ENCODE assay signal across 9 cellular contexts in genomic region chr3:98980915-98981596, GRCh38.
DNase-seq lines count a peak whose midpoint lies in the region; ATAC-seq and TF ChIP-seq lines count a peak whose summit lies in the region.
"Had no signal": no experiment of that assay in that cellular context is flagged by ENCODE, and none has a peak within 500 bp of the region (broad histone marks: within the 10 kb centered on the region; RNA-seq: fewer than 3 reads in every experiment).

No MANE protein-coding gene starts in this region.

- H3K4me1 Mint-ChIP-seq in CD8-positive, alpha-beta memory T cell = no peaks in the 10 kb centered on the region

- peak; percentile 78 for DNase-seq in GM23248
- peak; percentile 91 for DNase-seq in IMR-90
- peak; percentile 70 for DNase-seq in islet precursor cell
- no peak for DNase-seq in CD8-positive, alpha-beta memory T cell
- no peak for DNase-seq in NCI-H1436 (lab: John Stamatoyannopoulos, UW)
- DNase-seq in DMS53 (lab: John Stamatoyannopoulos, UW) = no peak
- no peak for DNase-seq in activated T-cell treated with anti-CD3 and anti-CD28 coated beads, Interleukin-2, amount 50 U/mL, for 1 hour

- POLR2A ChIA-PET in IMR-90 (lab: Charles Lee; ENCODE audit: unreplicated experiment) = no interaction called here
- POLR2A ChIA-PET in CD8-positive, alpha-beta memory T cell (lab: Charles Lee) = no interaction called here

- TF ChIP-seq POLR2A in GM18505 (IDR thresholded peaks at IDR 0.05; ENCODE audit: borderline replicate concordance, extremely low read depth, insufficient read depth, insufficient read length) = no peak
- TF ChIP-seq POLR2A in IMR-90 (IDR thresholded peaks at IDR 0.05; ENCODE audit: low read depth, low read length) = peak; percentile 47; the same call in 1 of the 2 replicates

- no peaks in the 10 kb centered on the region for H3K9me2 ChIP-seq in GM23248 (ENCODE audit: insufficient read depth)

- H3K36me3 ChIP-seq in GM23248 (ENCODE audit: low read depth) (no peaks in the 10 kb centered on the region), IMR-90 (ENCODE audit: control insufficient read depth, insufficient read depth, low read length) (no peaks in the 10 kb centered on the region)
- H3K36me3 ChIP-seq in CD8-positive, alpha-beta memory T cell (ENCODE audit: insufficient read depth, low read length) = no peaks in the 10 kb centered on the region

- H2BK120ac ChIP-seq in IMR-90 (ENCODE audit: low read depth, low read length) = peak overlapping the region; percentile 56; the same call in 1 of the 2 replicates

- H3K9me3 ChIP-seq in GM23248 (ENCODE audit: low read depth) (no peaks in the 10 kb centered on the region), IMR-90 (ENCODE audit: control insufficient read depth, insufficient read depth, low read length) (no peaks in the 10 kb centered on the region)
- H3K9me3 ChIP-seq in CD8-positive, alpha-beta memory T cell (ENCODE audit: low read length) = no peaks in the 10 kb centered on the region

- H4K8ac ChIP-seq in IMR-90 (ENCODE audit: low read depth in 2 of 2, low read length in 2 of 2) = peak overlapping the region in 1 of 2 experiments; percentile 56; a peak in 2 of 4 replicates

- no peaks in the 10 kb centered on the region; the same call in 1 of the 2 replicates for H3K9me1 ChIP-seq in IMR-90 (ENCODE audit: insufficient read depth, low read length)

- H2BK20ac ChIP-seq in IMR-90 (ENCODE audit: low read depth, low read length) = peak overlapping the region; percentile 69; the same call in 1 of the 2 replicates

- TF ChIP-seq RAD21 in IMR-90 (IDR thresholded peaks at IDR 0.05; ENCODE audit: low read length) = no peak

- H3K9me3 Mint-ChIP-seq in CD8-positive, alpha-beta memory T cell = peaks cover 0 to 4% (median 0%) of the 10 kb centered on the region in 5 donors
- H3K9me3 Mint-ChIP-seq: stimulated activated naive CD8-positive, alpha-beta T cell treated with anti-CD3 and anti-CD28 coated beads, Interleukin-15, Interleukin-2, amounts not matched to agents 100 ng/mL and 50 ng/mL, for 24 hours had no signal

- no peak overlapping the region for H4K91ac ChIP-seq in IMR-90 (ENCODE audit: insufficient read depth, low read depth, low read length)

- peak overlapping the region; percentile 67 for H3K4me2 ChIP-seq in GM23248 (ENCODE audit: unreplicated experiment)
- peak overlapping the region; percentile 40; the same call in 1 of the 2 replicates for H3K4me2 ChIP-seq in IMR-90 (ENCODE audit: low read depth, low read length)

- H3K23ac ChIP-seq in IMR-90 (ENCODE audit: low read depth, low read length) = peak overlapping the region; percentile 8; the same call in 1 of the 2 replicates

- no peak overlapping the region for H2AK9ac ChIP-seq in IMR-90 (replicated peaks; ENCODE audit: low read depth, low read length, poor library complexity)

- peak overlapping the region; percentile 49; the same call in 1 of the 2 replicates for H3K4ac ChIP-seq in IMR-90 (ENCODE audit: low read depth, low read length)

- H3K27ac Mint-ChIP-seq in CD8-positive, alpha-beta memory T cell = peak overlapping the region in 1 of 8 donors; percentile 73
- H3K27ac Mint-ChIP-seq: stimulated activated naive CD8-positive, alpha-beta T cell treated with anti-CD3 and anti-CD28 coated beads, Interleukin-15, Interleukin-2, amounts not matched to agents 100 ng/mL and 50 ng/mL, for 24 hours had no signal

- H4K20me1 ChIP-seq in GM23248 (ENCODE audit: insufficient read depth) (no peaks in the 10 kb centered on the region), IMR-90 (ENCODE audit: insufficient read depth, low read length) (no peaks in the 10 kb centered on the region)

- peak overlapping the region; percentile 62 for H2BK5ac ChIP-seq in IMR-90 (ENCODE audit: low read depth, low read length, poor library complexity, severe bottlenecking)

- peaks cover 0 to 6% of the 10 kb centered on the region in 2 experiments; a peak in 2 of 4 replicates for H3K79me1 ChIP-seq in IMR-90 (ENCODE audit: low read depth in 1 of 2, low read length in 2 of 2)

- intact Hi-C loops in IMR-90 (cut with micrococcal nuclease) = no loop called here

- in situ Hi-C loops in GM23248 (cut with MboI) = no loop called here
- in situ Hi-C loops in IMR-90 (cut with MboI; ENCODE audit: low sequenced_read_pairs) = no loop called here

- H2AFZ ChIP-seq in GM23248 = no peak overlapping the region
- H2AFZ ChIP-seq in IMR-90 (replicated peaks; ENCODE audit: low read length, poor library complexity) = peak overlapping the region; percentile 19

- H3F3A ChIP-seq in GM23248 (ENCODE audit: insufficient read depth) = peaks cover 43% of the 10 kb centered on the region

- H2BK15ac ChIP-seq in IMR-90 (ENCODE audit: low read depth, low read length) = 0 out of 3 replicates have a peak overlapping the region, but pooled peaks have one; percentile 38

- ATAC-seq in GM18505 (IDR thresholded peaks at IDR 0.05; ENCODE audit: unreplicated experiment) (peak; percentile 75), IMR-90 (ENCODE audit: low read depth) (peak; percentile 69)

- H3K36me3 Mint-ChIP-seq in CD8-positive, alpha-beta memory T cell = no peaks in the 10 kb centered on the region

- WGBS in GM23248 (ENCODE audit: low coverage in 1 of 2, low lambda C conversion rate in 2 of 2, missing lambda C conversion rate in 2 of 2), 2 experiments = 2 to 4% methylated on average over 2 of the region's 2 CpGs
- WGBS in IMR-90 (ENCODE audit: extremely low coverage in 2 of 2, insufficient read length in 1 of 2), 2 experiments = no CpG with 5 or more reads among the region's 2 CpGs

- CTCF ChIA-PET in IMR-90 (lab: Yijun Ruan, JAX) = no interaction called here
- CTCF ChIA-PET in CD8-positive, alpha-beta memory T cell (lab: Charles Lee) = no interaction called here

- H3K56ac ChIP-seq in IMR-90 (ENCODE audit: extremely low read depth, insufficient read depth, low read length) = no peak overlapping the region; the same call in 1 of the 2 replicates

- H3K27me3 ChIP-seq in GM23248 (replicated peaks; ENCODE audit: insufficient read depth) = no peaks in the 10 kb centered on the region
- no peaks in the 10 kb centered on the region for H3K27me3 ChIP-seq in IMR-90 (ENCODE audit: control insufficient read depth, insufficient read depth, low read length)
- no peaks in the 10 kb centered on the region for H3K27me3 ChIP-seq in CD8-positive, alpha-beta memory T cell (ENCODE audit: insufficient read depth, low read length, poor library complexity, severe bottlenecking)

- H4K5ac ChIP-seq in IMR-90 (ENCODE audit: low read depth, low read length) = no peak overlapping the region

- H3K9ac ChIP-seq in GM23248 (no peak overlapping the region), IMR-90 (ENCODE audit: low read depth, low read length) (no peak overlapping the region)

- dilution Hi-C loops in IMR-90 (cut with HindIII; ENCODE audit: low sequenced_read_pairs, unreplicated experiment) = no loop called here

- H2AK5ac ChIP-seq in IMR-90 (ENCODE audit: low read depth, low read length) = peak overlapping the region; percentile 37; the same call in 1 of the 2 replicates

- TF ChIP-seq CTCF in IMR-90 (conservative IDR thresholded peaks at IDR 0.05; ENCODE audit: low read depth, low read length) = no peak

- no peak overlapping the region for H3K4me3 Mint-ChIP-seq in CD8-positive, alpha-beta memory T cell
- H3K4me3 Mint-ChIP-seq: stimulated activated naive CD8-positive, alpha-beta T cell treated with anti-CD3 and anti-CD28 coated beads, Interleukin-15, Interleukin-2, amounts not matched to agents 100 ng/mL and 50 ng/mL, for 24 hours had no signal

- H3K4me1 ChIP-seq in GM23248 (ENCODE audit: insufficient read depth) = peaks cover 53% of the 10 kb centered on the region
- H3K4me1 ChIP-seq in IMR-90 (ENCODE audit: control insufficient read depth, insufficient read depth, low read length) = no peaks in the 10 kb centered on the region; the same call in none of the 2 replicates
- no peaks in the 10 kb centered on the region for H3K4me1 ChIP-seq in CD8-positive, alpha-beta memory T cell (ENCODE audit: insufficient read depth, low read length)

- H3K27ac ChIP-seq in GM23248 = peak overlapping the region; percentile 24; the same call in 1 of the 2 replicates
- no peak overlapping the region for H3K27ac ChIP-seq in IMR-90 (ENCODE audit: insufficient read depth, low read length)
- no peak overlapping the region for H3K27ac ChIP-seq in CD8-positive, alpha-beta memory T cell (ENCODE audit: low read depth, low read length)

- no TSS peak for BruUV-seq in IMR-90 (replicated peaks; lab: Mats Ljungman, UMichigan)

- H3K27me3 Mint-ChIP-seq in CD8-positive, alpha-beta memory T cell = no peaks in the 10 kb centered on the region

- H3K4me3 ChIP-seq in GM23248 (0 out of 2 replicates have a peak overlapping the region, but pooled peaks have one; percentile 29), IMR-90 (ENCODE audit: insufficient read depth, low read depth, low read length) (peak overlapping the region; percentile 31; the same call in 1 of the 2 replicates)
- no peak overlapping the region for H3K4me3 ChIP-seq in CD8-positive, alpha-beta memory T cell (ENCODE audit: low read length)

- H3K79me2 ChIP-seq in GM23248 (ENCODE audit: insufficient read depth) = peaks cover 12% of the 10 kb centered on the region; the same call in 1 of the 2 replicates

- H3K14ac ChIP-seq in IMR-90 (replicated peaks; ENCODE audit: low read depth, low read length) = peak overlapping the region; percentile 13

- H3K18ac ChIP-seq in IMR-90 (ENCODE audit: low read depth, low read length) = peak overlapping the region; percentile 11; the same call in 1 of the 2 replicates

TF ChIP-seq in IMR-90, 13 proteins besides CTCF, POLR2A, EP300 and RAD21:
- TF ChIP-seq CHD1 (IDR thresholded peaks at IDR 0.05; ENCODE audit: low read depth, low read length) (no peak), MAFK (IDR thresholded peaks at IDR 0.05; ENCODE audit: low read depth, low read length) (no peak), MXI1 (IDR thresholded peaks at IDR 0.05; ENCODE audit: borderline replicate concordance, low read depth, low read length) (no peak), RFX5 (IDR thresholded peaks at IDR 0.05; ENCODE audit: low read depth, low read length) (no peak), NFE2L2 (IDR thresholded peaks at IDR 0.05; ENCODE audit: low read depth, low read length) (no peak), BHLHE40 (IDR thresholded peaks at IDR 0.05; ENCODE audit: low read depth, low read length) (peak; percentile 31; the same call in 1 of the 2 replicates), FOS (IDR thresholded peaks at IDR 0.05; ENCODE audit: low read depth, low read length) (peak; percentile 54)

Comparison
In these comparisons a context has a peak if more than half of its experiments do, and no peak if none do; other contexts are left out.
1. DNase-seq: peak in GM23248 (single experiment), IMR-90 (single experiment) and islet precursor cell (single experiment); none in CD8-positive, alpha-beta memory T cell (0 of 5), NCI-H1436 (single experiment), DMS53 (single experiment) and activated T-cell treated with anti-CD3 and anti-CD28 coated beads, Interleukin-2, amount 50 U/mL, for 1 hour (single experiment).